In genomic region chr1:234818040-234818387, GRCh38 we compare ENCODE assay signal across 8 cellular contexts.
DNase-seq lines count a peak whose midpoint lies in the region; ATAC-seq and TF ChIP-seq lines count a peak whose summit lies in the region.
"Not testable (repeated sequence)": the region's sequence is repeated elsewhere in the genome, so short reads cannot be mapped to it uniquely, and the experiment has no call there.

No MANE protein-coding gene starts in this region.

- H3K9ac ChIP-seq in IMR-90 (ENCODE audit: low read depth, low read length) = not testable (repeated sequence)
- peak overlapping the region in 1 of 2 donors; percentile 48 for H3K9ac ChIP-seq in mucosa of rectum (ENCODE audit: low read depth in 1 of 2, low read length in 2 of 2)

- H3K27ac ChIP-seq in ACC112 (ENCODE audit: low read depth, low read length) (peak overlapping the region; percentile 29; the same call in 1 of the 2 replicates), breast epithelium (peak overlapping the region; percentile 83 to 88), mucosa of rectum (ENCODE audit: low read depth in 2 of 2, low read length in 2 of 2) (peak overlapping the region; percentile 86 to 93), gastrocnemius medialis (peak overlapping the region in 3 of 4 donors; percentile 66 to 74 (median 71)), uterus (peak overlapping the region; percentile 60 to 70)
- H3K27ac ChIP-seq in IMR-90 (ENCODE audit: insufficient read depth, low read length) = not testable (repeated sequence)

- in situ Hi-C loops in IMR-90 (cut with MboI; ENCODE audit: low sequenced_read_pairs); gastrocnemius medialis (cut with MboI; ENCODE audit: low sequenced_read_pairs in 4 of 4): not testable (repeated sequence)

- dilution Hi-C loops in IMR-90 (cut with HindIII; ENCODE audit: low sequenced_read_pairs, unreplicated experiment) = not testable (repeated sequence)

- intact Hi-C loops in IMR-90 (cut with micrococcal nuclease); breast epithelium (cut with DNase I; ENCODE audit: low total_unique reads); left colon (cut with DNase I, micrococcal nuclease); gastrocnemius medialis (cut with DNase I; ENCODE audit: low total_unique reads); uterus (cut with DNase I; ENCODE audit: low total_unique reads): not testable (repeated sequence)

- H3K4ac ChIP-seq in IMR-90 (ENCODE audit: low read depth, low read length) = not testable (repeated sequence)

- DNase-seq in IMR-90; breast epithelium (ENCODE audit: low spot score in 2 of 2); left colon; uterus: not testable (repeated sequence)
- DNase-seq in fibroblast of the aortic adventitia (ENCODE audit: low read depth) (peak; percentile 42), gastrocnemius medialis (peak in 1 of 2 donors; percentile 24)

- H3K56ac ChIP-seq in IMR-90 (ENCODE audit: extremely low read depth, insufficient read depth, low read length) = not testable (repeated sequence)

- BruUV-seq in IMR-90 (replicated peaks; lab: Mats Ljungman, UMichigan) = not testable (repeated sequence)

- H3K18ac ChIP-seq in IMR-90 (ENCODE audit: low read depth, low read length) = not testable (repeated sequence)

- H3K9me1 ChIP-seq in IMR-90 (ENCODE audit: insufficient read depth, low read length) = not testable (repeated sequence)

- H4K20me1 ChIP-seq in IMR-90 (ENCODE audit: insufficient read depth, low read length) = not testable (repeated sequence)

- CTCF ChIA-PET in IMR-90 (lab: Yijun Ruan, JAX) = not testable (repeated sequence)

- not testable (repeated sequence) for H3K4me1 ChIP-seq in ACC112 (ENCODE audit: control insufficient read depth, insufficient read depth, low read length, unreplicated experiment); IMR-90 (ENCODE audit: control insufficient read depth, insufficient read depth, low read length); breast epithelium; gastrocnemius medialis; uterus
- H3K4me1 ChIP-seq in mucosa of rectum (ENCODE audit: control insufficient read depth in 2 of 2, insufficient read depth in 2 of 2, low read length in 2 of 2) = peaks cover 7 to 16% of the 10 kb centered on the region in 2 donors

- POLR2A ChIA-PET in IMR-90 (lab: Charles Lee; ENCODE audit: unreplicated experiment) = not testable (repeated sequence)

- not testable (repeated sequence) for H2BK15ac ChIP-seq in IMR-90 (ENCODE audit: low read depth, low read length)

- WGBS in IMR-90 (ENCODE audit: extremely low coverage in 2 of 2, insufficient read length in 1 of 2), 2 experiments = no CpG with 5 or more reads among the region's 5 CpGs

- not testable (repeated sequence) for H4K91ac ChIP-seq in IMR-90 (ENCODE audit: insufficient read depth, low read depth, low read length)

- H3K79me2 ChIP-seq in ACC112 (ENCODE audit: control insufficient read depth, insufficient read depth, low read length, unreplicated experiment) = not testable (repeated sequence)

- TF ChIP-seq POLR2A in IMR-90 (IDR thresholded peaks at IDR 0.05; ENCODE audit: low read depth, low read length); breast epithelium (IDR thresholded peaks at IDR 0.05); gastrocnemius medialis (IDR thresholded peaks at IDR 0.05); uterus (IDR thresholded peaks at IDR 0.05): not testable (repeated sequence)

- not testable (repeated sequence) for H3K23ac ChIP-seq in IMR-90 (ENCODE audit: low read depth, low read length)

- not testable (repeated sequence) for H2AK5ac ChIP-seq in IMR-90 (ENCODE audit: low read depth, low read length)

- H2BK20ac ChIP-seq in IMR-90 (ENCODE audit: low read depth, low read length) = not testable (repeated sequence)

- H4K5ac ChIP-seq in IMR-90 (ENCODE audit: low read depth, low read length) = not testable (repeated sequence)

- H3K79me1 ChIP-seq in IMR-90 (ENCODE audit: low read depth in 1 of 2, low read length in 2 of 2) = not testable (repeated sequence)

- not testable (repeated sequence) for H3K4me2 ChIP-seq in IMR-90 (ENCODE audit: low read depth, low read length)

- ATAC-seq in IMR-90 (ENCODE audit: low read depth) (peak; percentile 29), left colon (peak; percentile 32)
- not testable (repeated sequence) for ATAC-seq in gastrocnemius medialis

- not testable (repeated sequence) for H3K36me3 ChIP-seq in ACC112 (ENCODE audit: insufficient read depth, low read length); IMR-90 (ENCODE audit: control insufficient read depth, insufficient read depth, low read length); breast epithelium; mucosa of rectum (ENCODE audit: control insufficient read depth in 2 of 2, insufficient read depth in 2 of 2, low read length in 2 of 2); gastrocnemius medialis; uterus

- not testable (repeated sequence) for H2AK9ac ChIP-seq in IMR-90 (replicated peaks; ENCODE audit: low read depth, low read length, poor library complexity)

- TF ChIP-seq CTCF in IMR-90 (conservative IDR thresholded peaks at IDR 0.05; ENCODE audit: low read depth, low read length); breast epithelium (IDR thresholded peaks at IDR 0.05); fibroblast of the aortic adventitia (IDR thresholded peaks at IDR 0.05; ENCODE audit: insufficient read depth, low read length); gastrocnemius medialis (IDR thresholded peaks at IDR 0.05 in 4 of 5, conservative IDR thresholded peaks at IDR 0.05 in 1 of 5); uterus (IDR thresholded peaks at IDR 0.05): not testable (repeated sequence)

- not testable (repeated sequence) for H2BK120ac ChIP-seq in IMR-90 (ENCODE audit: low read depth, low read length)

- H3K9me3 ChIP-seq in IMR-90 (ENCODE audit: control insufficient read depth, insufficient read depth, low read length); breast epithelium; mucosa of rectum (ENCODE audit: control insufficient read depth in 2 of 2, low read length in 2 of 2); gastrocnemius medialis; uterus: not testable (repeated sequence)

- TF ChIP-seq RAD21 in IMR-90 (IDR thresholded peaks at IDR 0.05; ENCODE audit: low read length) = not testable (repeated sequence)

- H3K27me3 ChIP-seq in ACC112 (ENCODE audit: insufficient read depth, low read length); IMR-90 (ENCODE audit: control insufficient read depth, insufficient read depth, low read length); breast epithelium; mucosa of rectum (ENCODE audit: control insufficient read depth in 2 of 2, insufficient read depth in 2 of 2, low read length in 2 of 2); gastrocnemius medialis; uterus: not testable (repeated sequence)

- not testable (repeated sequence) for H3K14ac ChIP-seq in IMR-90 (replicated peaks; ENCODE audit: low read depth, low read length)

- H2BK5ac ChIP-seq in IMR-90 (ENCODE audit: low read depth, low read length, poor library complexity, severe bottlenecking) = not testable (repeated sequence)

- H4K8ac ChIP-seq in IMR-90 (ENCODE audit: low read depth in 2 of 2, low read length in 2 of 2) = not testable (repeated sequence)

- not testable (repeated sequence) for H3K4me3 ChIP-seq in ACC112 (ENCODE audit: low read depth, low read length); IMR-90 (ENCODE audit: insufficient read depth, low read depth, low read length); breast epithelium; fibroblast of the aortic adventitia (ENCODE audit: low read depth, low read length); mucosa of rectum (ENCODE audit: low read length in 2 of 2); gastrocnemius medialis; uterus

- not testable (repeated sequence) for H2AFZ ChIP-seq in ACC112 (ENCODE audit: low read length, unreplicated experiment); IMR-90 (replicated peaks; ENCODE audit: low read length, poor library complexity)
